In the genomic region with DNA sequence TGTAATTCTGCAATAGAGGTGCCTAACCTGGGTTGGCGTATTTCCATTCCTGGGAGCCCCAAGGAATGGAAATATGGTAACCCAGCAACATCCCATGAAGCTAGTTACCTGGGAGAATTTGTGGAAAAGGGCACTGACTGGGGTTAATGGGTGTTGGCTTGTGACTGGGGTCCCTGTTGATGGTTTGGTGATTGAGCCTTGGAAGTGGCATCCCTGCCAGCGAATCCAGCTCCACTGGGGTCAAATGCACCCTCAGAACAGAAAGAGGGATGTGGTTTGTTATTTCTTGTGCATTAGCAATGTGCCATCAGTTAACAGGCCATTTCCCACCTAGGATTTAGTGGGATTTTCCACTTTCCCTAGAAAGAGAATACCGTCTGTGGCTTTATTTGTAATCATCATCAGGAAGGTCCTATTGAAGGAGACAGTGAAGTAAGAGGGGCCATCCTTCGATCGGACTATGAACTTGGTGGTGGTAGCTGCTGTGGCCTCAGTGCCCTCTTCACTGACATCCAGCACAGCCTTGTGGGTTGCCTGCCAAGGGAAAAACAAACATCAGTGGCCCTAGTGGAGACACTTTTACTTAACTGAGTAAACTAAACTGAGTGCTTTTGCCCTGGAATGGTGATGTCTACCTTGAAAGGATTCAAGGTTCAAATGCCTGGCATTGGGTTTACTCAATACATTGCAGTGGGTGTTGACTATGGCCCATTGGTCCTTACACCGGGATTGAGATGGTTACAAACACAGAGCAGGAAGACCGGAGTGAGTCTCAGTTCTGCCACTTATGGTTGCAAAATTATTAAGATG, we compare ENCODE assay signal across 34 cellular contexts. TPM values are rescaled to one million over a fixed set of nuclear protein-coding genes. Genes with fewer than 3 reads are reported as not detected.
"Had no signal": no experiment of that assay in that cellular context is flagged by ENCODE, and none has a peak within 500 bp of the region (broad histone marks: within the 10 kb centered on the region; RNA-seq: fewer than 3 reads in every experiment).

No MANE protein-coding gene starts in this region.

- H3K4me1 ChIP-seq: esophagus muscularis mucosa, foreskin keratinocyte, gastroesophageal sphincter, heart left ventricle, parathyroid adenoma, sigmoid colon, stomach, thyroid gland had no signal

- H3K4me3 ChIP-seq: dorsolateral prefrontal cortex, esophagus muscularis mucosa, gastroesophageal sphincter, heart left ventricle, hepatocyte, lung, mucosa of descending colon, sigmoid colon, stomach, thyroid gland had no signal

- ATAC-seq: foreskin keratinocyte; gastroesophageal sphincter; heart left ventricle; left colon; left ventricle myocardium superior; mucosa of descending colon; stimulated activated effector memory CD8-positive, alpha-beta T cell treated with anti-CD3 and anti-CD28 coated beads, Interleukin-12 subunit alpha, Interleukin-12 subunit beta, amount 100 ng/mL, for 72 hours had no signal

- H3K9ac ChIP-seq: parathyroid adenoma had no signal

- H3K4me3 Mint-ChIP-seq: memory B cell; natural killer cell treated with Interleukin-12 subunit alpha and Interleukin-12 subunit beta and Interleukin-15 and Interleukin-18, amount 100 ng/mL, for 72 hours; neural crest cell; stimulated activated effector memory CD8-positive, alpha-beta T cell treated with anti-CD3 and anti-CD28 coated beads, Interleukin-12 subunit alpha, Interleukin-12 subunit beta, amount 100 ng/mL, for 72 hours had no signal

- H2AFZ ChIP-seq: hepatocyte, parathyroid adenoma had no signal

- H3K9me3 ChIP-seq: thyroid gland had no signal

- H3K4me1 Mint-ChIP-seq: naive B cell; stimulated activated effector memory CD8-positive, alpha-beta T cell treated with anti-CD3 and anti-CD28 coated beads, Interleukin-12 subunit alpha, Interleukin-12 subunit beta, amount 100 ng/mL, for 72 hours had no signal

- H3K9me3 Mint-ChIP-seq: stimulated activated effector memory CD8-positive, alpha-beta T cell treated with anti-CD3 and anti-CD28 coated beads, Interleukin-12 subunit alpha, Interleukin-12 subunit beta, amount 100 ng/mL, for 72 hours had no signal

- H3K27ac Mint-ChIP-seq: memory B cell; naive B cell; natural killer cell treated with Interleukin-12 subunit alpha and Interleukin-12 subunit beta and Interleukin-15 and Interleukin-18, amount 100 ng/mL, for 72 hours; progenitor cell of endocrine pancreas; stimulated activated effector memory CD8-positive, alpha-beta T cell treated with anti-CD3 and anti-CD28 coated beads, Interleukin-12 subunit alpha, Interleukin-12 subunit beta, amount 100 ng/mL, for 72 hours had no signal

- DNase-seq: cerebellar nuclear complex; dorsolateral prefrontal cortex; effector CD4-positive, alpha-beta T cell; foreskin keratinocyte; heart left ventricle; left colon; left ventricle myocardium superior; mucosa of descending colon; naive B cell; sigmoid colon; stimulated activated CD4-positive, alpha-beta T cell treated with anti-CD3 and anti-CD28 coated beads, Interleukin-2, amount 100 ng/mL, for 24 hours; stimulated activated CD4-positive, alpha-beta T cell treated with anti-CD3 and anti-CD28 coated beads, Interleukin-4, amount 100 ng/mL, for 24 hours; stimulated activated naive CD4-positive, alpha-beta T cell treated with Interleukin-2 at 50 U/mL for 16 hours; stomach; thyroid gland had no signal

- H3K27ac ChIP-seq: dorsolateral prefrontal cortex, epithelial cell of prostate, esophagus muscularis mucosa, foreskin keratinocyte, gastroesophageal sphincter, heart left ventricle, hepatocyte, neutrophil, parathyroid adenoma, sigmoid colon, stomach, thyroid gland had no signal

- H3K4me2 ChIP-seq: hepatocyte had no signal

- H3K36me3 ChIP-seq: esophagus muscularis mucosa, gastroesophageal sphincter, heart left ventricle, neutrophil, sigmoid colon, stomach, thyroid gland had no signal

- H3K36me3 Mint-ChIP-seq: memory B cell; natural killer cell treated with Interleukin-12 subunit alpha and Interleukin-12 subunit beta and Interleukin-15 and Interleukin-18, amount 100 ng/mL, for 72 hours; stimulated activated effector memory CD8-positive, alpha-beta T cell treated with anti-CD3 and anti-CD28 coated beads, Interleukin-12 subunit alpha, Interleukin-12 subunit beta, amount 100 ng/mL, for 72 hours had no signal

- H3K27me3 ChIP-seq: foreskin keratinocyte, hepatocyte, neutrophil, sigmoid colon, stomach, thyroid gland had no signal

- H3K79me2 ChIP-seq: hepatocyte, parathyroid adenoma had no signal

RNA-seq across cellular contexts. Expression of gene SERPINA11, which starts 10.4 kb away (rescaled TPM):
- total RNA-seq: esophagus muscularis mucosa; fibroblast of lung; foreskin keratinocyte; gastroesophageal sphincter; heart left ventricle; kidney epithelial cell; left colon; left ventricle myocardium superior; mucosa of descending colon; natural killer cell treated with Interleukin-12 subunit alpha and Interleukin-12 subunit beta and Interleukin-15 and Interleukin-18, amount 100 ng/mL, for 72 hours; neural crest cell; omental fat pad; sigmoid colon; skeletal muscle tissue; stomach; subcutaneous adipose tissue; temporal lobe; thyroid gland; ureter had no signal
- polyA plus RNA-seq: fibroblast of lung, foreskin keratinocyte, heart left ventricle had no signal

RNA-seq across cellular contexts. Expression of gene SERPINA9, which starts 13.0 kb away (rescaled TPM):
- total RNA-seq: dorsolateral prefrontal cortex; esophagus muscularis mucosa; fibroblast of lung; foreskin keratinocyte; gastroesophageal sphincter; heart left ventricle; kidney epithelial cell; left colon; left ventricle myocardium superior; lung; mucosa of descending colon; natural killer cell treated with Interleukin-12 subunit alpha and Interleukin-12 subunit beta and Interleukin-15 and Interleukin-18, amount 100 ng/mL, for 72 hours; neural crest cell; omental fat pad; progenitor cell of endocrine pancreas; sigmoid colon; skeletal muscle tissue; stomach; subcutaneous adipose tissue; temporal lobe; thyroid gland; ureter had no signal
- polyA plus RNA-seq: fibroblast of lung, foreskin keratinocyte, heart left ventricle, hepatocyte, lung had no signal

RNA-seq across cellular contexts. Expression of gene SERPINA12, which starts 46.3 kb away (rescaled TPM):
- total RNA-seq: dorsolateral prefrontal cortex; esophagus muscularis mucosa; fibroblast of lung; foreskin keratinocyte; gastroesophageal sphincter; heart left ventricle; hepatocyte; kidney epithelial cell; left colon; left ventricle myocardium superior; lung; mucosa of descending colon; natural killer cell treated with Interleukin-12 subunit alpha and Interleukin-12 subunit beta and Interleukin-15 and Interleukin-18, amount 100 ng/mL, for 72 hours; neural crest cell; omental fat pad; progenitor cell of endocrine pancreas; sigmoid colon; skeletal muscle tissue; stomach; subcutaneous adipose tissue; temporal lobe; thyroid gland; ureter had no signal
- polyA plus RNA-seq: fibroblast of lung, foreskin keratinocyte, heart left ventricle, lung, sigmoid colon had no signal
